In genomic region chr16:3059041-3059722, GRCh38 we compare ENCODE assay signal across 8 cellular contexts. TPM values are rescaled to one million over a fixed set of nuclear protein-coding genes. Genes with fewer than 3 reads are reported as not detected.
DNase-seq lines count a peak whose midpoint lies in the region; ATAC-seq, FAIRE-seq and TF ChIP-seq lines count a peak whose summit lies in the region.

No MANE protein-coding gene starts in this region.

- peak overlapping the region; percentile 80 for H3K9ac ChIP-seq in keratinocyte (ENCODE audit: control insufficient read depth, extremely low read depth, insufficient read depth, low read length)

- peak overlapping the region; percentile 47 for H3K27ac ChIP-seq in keratinocyte (ENCODE audit: control insufficient read depth, insufficient read depth, low read length)

- no peaks in the 10 kb centered on the region for H3K79me2 ChIP-seq in keratinocyte (ENCODE audit: control insufficient read depth, insufficient read depth, low read length)

- peaks cover 0 to 1% of the 10 kb centered on the region in 2 experiments for H3K36me3 ChIP-seq in keratinocyte (ENCODE audit: control insufficient read depth in 2 of 2, extremely low read depth in 1 of 2, insufficient read depth in 2 of 2, low read length in 2 of 2)

- H3K9me1 ChIP-seq in keratinocyte (ENCODE audit: control insufficient read depth, extremely low read depth, insufficient read depth, low read length), result no peaks in the 10 kb centered on the region

- dilution Hi-C loops in keratinocyte (cut with MboI; ENCODE audit: extremely low pct_ligation_motif_present, low sequenced_read_pairs), result no loop called here

- H4K20me1 ChIP-seq in keratinocyte (ENCODE audit: control insufficient read depth, extremely low read depth, insufficient read depth, low read length), result no peaks in the 10 kb centered on the region

- peak; percentile 74 to 79 for DNase-seq in NCI-H2081 (lab: John Stamatoyannopoulos, UW)
- DNase-seq in NCI-H2081 treated with DMSO at 0.1 percent for 48 hours (lab: John Stamatoyannopoulos, UW), result no peak
- DNase-seq in NCI-H2029 (lab: John Stamatoyannopoulos, UW), result peak; percentile 65
- peak; percentile 76 to 81 (median 79) for DNase-seq in activated CD4-positive, CD25-positive, alpha-beta regulatory T cell (lab: John Stamatoyannopoulos, UW)
- peak; percentile 85 for DNase-seq in central memory CD4-positive, alpha-beta T cell
- DNase-seq in keratinocyte (ENCODE audit: low read depth, low spot score), result no peak
- DNase-seq in stimulated activated CD4-positive, alpha-beta T cell treated with anti-CD3 and anti-CD28 coated beads, Interleukin-15, amount 100 ng/mL, for 1 hour (ENCODE audit: low read depth in 1 of 2, low spot score in 1 of 2), result peak; percentile 82 to 86

- H2AFZ ChIP-seq in keratinocyte (ENCODE audit: control insufficient read depth, low read length), result peak overlapping the region; percentile 86

- TF ChIP-seq CTCF in keratinocyte (optimal IDR thresholded peaks at IDR 0.05 in 1 of 3, IDR thresholded peaks at IDR 0.05 in 1 of 3, conservative IDR thresholded peaks at IDR 0.05 in 1 of 3; ENCODE audit: extremely low read depth in 1 of 3, insufficient read depth in 2 of 3, low read length in 3 of 3), result peak; percentile 44 to 87 (median 69)

- no peaks in the 10 kb centered on the region for H3K9me3 ChIP-seq in keratinocyte (ENCODE audit: control insufficient read depth, low read depth, low read length)

- peaks cover 8% of the 10 kb centered on the region for H3K4me1 ChIP-seq in keratinocyte (ENCODE audit: control insufficient read depth, extremely low read depth, insufficient read depth, low read length)

- peak overlapping the region; percentile 82 for H3K4me2 ChIP-seq in keratinocyte (ENCODE audit: control insufficient read depth, extremely low read depth, insufficient read depth, low read depth, low read length)

- H3K27me3 ChIP-seq in keratinocyte (ENCODE audit: control insufficient read depth, extremely low read depth, insufficient read depth, low read length), result no peaks in the 10 kb centered on the region

- peak; percentile 79 for ATAC-seq in HG02840 (IDR thresholded peaks at IDR 0.05; ENCODE audit: low FRiP score, unreplicated experiment)

- FAIRE-seq in keratinocyte (lab: Jason Lieb, UNC), result no peak

- H3K4me3 ChIP-seq in keratinocyte (ENCODE audit: control insufficient read depth in 2 of 3, extremely low read depth in 1 of 3, insufficient read depth in 2 of 3, low read depth in 1 of 3, low read length in 3 of 3), result peak overlapping the region; percentile 72 to 97 (median 81)

RNA-seq across cellular contexts. Expression of gene IL32, which starts 6.3 kb away (rescaled TPM):
- polyA plus RNA-seq in keratinocyte, result 0.28 to 0.67 TPM (median 0.31 TPM) in 3 replicates
- polyA plus RNA-seq in keratinocyte (2011; ENCODE audit: low read depth), result 3.2 TPM
- 1.0 and 1.5 TPM in 2 replicates for polyA plus RNA-seq in keratinocyte (2011; cell fraction: cytosol; rRNA removed)
- 0.81 and 0.87 TPM in 2 replicates for polyA plus RNA-seq in keratinocyte (2011; cell fraction: nucleus; rRNA removed)
- 0.40 and 2.2 TPM in 2 replicates for polyA plus RNA-seq in keratinocyte (2012; ENCODE audit: low replicate concordance)
- 0.74 TPM in 1 of 3 replicates, not detected in the others for polyA minus RNA-seq in keratinocyte
- polyA minus RNA-seq in keratinocyte (2011; cell fraction: cytosol; rRNA and poly(A)+ RNA removed), result not detected
- polyA minus RNA-seq in keratinocyte (2011; cell fraction: nucleus; rRNA and poly(A)+ RNA removed), result 0.93 TPM in 1 of 2 replicates, not detected in the other

RNA-seq across cellular contexts. Expression of gene MMP25, which starts 12.8 kb away (rescaled TPM):
- 0.09 to 0.17 TPM (median 0.17 TPM) in 3 replicates for polyA plus RNA-seq in keratinocyte
- 0.19 TPM for polyA plus RNA-seq in keratinocyte (2011; ENCODE audit: low read depth)
- 0.13 and 0.22 TPM in 2 replicates for polyA plus RNA-seq in keratinocyte (2011; cell fraction: cytosol; rRNA removed)
- 0.50 and 0.56 TPM in 2 replicates for polyA plus RNA-seq in keratinocyte (2011; cell fraction: nucleus; rRNA removed)
- 0.39 and 0.73 TPM in 2 replicates for polyA plus RNA-seq in keratinocyte (2012; ENCODE audit: low replicate concordance)
- 0.20 to 0.29 TPM in 2 of 3 replicates, not detected in the other for polyA minus RNA-seq in keratinocyte
- polyA minus RNA-seq in keratinocyte (2011; cell fraction: cytosol; rRNA and poly(A)+ RNA removed), result 0.96 TPM
- 0.11 TPM in 1 of 2 replicates, not detected in the other for polyA minus RNA-seq in keratinocyte (2011; cell fraction: nucleus; rRNA and poly(A)+ RNA removed)

RNA-seq across cellular contexts. Expression of gene BICDL2, which starts 22.4 kb away (rescaled TPM):
- 0.91 to 2.8 TPM (median 1.3 TPM) in 3 replicates for polyA plus RNA-seq in keratinocyte
- polyA plus RNA-seq in keratinocyte (2011; ENCODE audit: low read depth), result 13.7 TPM
- 0.64 and 1.3 TPM in 2 replicates for polyA plus RNA-seq in keratinocyte (2011; cell fraction: cytosol; rRNA removed)
- 8.1 and 11.0 TPM in 2 replicates for polyA plus RNA-seq in keratinocyte (2011; cell fraction: nucleus; rRNA removed)
- polyA plus RNA-seq in keratinocyte (2012; ENCODE audit: low replicate concordance), result 1.2 and 15.1 TPM in 2 replicates
- polyA minus RNA-seq in keratinocyte, result 0.45 to 0.66 TPM in 2 of 3 replicates, not detected in the other
- polyA minus RNA-seq in keratinocyte (2011; cell fraction: cytosol; rRNA and poly(A)+ RNA removed), result not detected
- polyA minus RNA-seq in keratinocyte (2011; cell fraction: nucleus; rRNA and poly(A)+ RNA removed), result 2.2 and 2.7 TPM in 2 replicates

RNA-seq across cellular contexts. Expression of gene THOC6, which starts 35.3 kb away (rescaled TPM):
- 10.2 to 15.5 TPM (median 10.3 TPM) in 3 replicates for polyA plus RNA-seq in keratinocyte
- 5.0 TPM for polyA plus RNA-seq in keratinocyte (2011; ENCODE audit: low read depth)
- 5.2 and 9.3 TPM in 2 replicates for polyA plus RNA-seq in keratinocyte (2011; cell fraction: cytosol; rRNA removed)
- polyA plus RNA-seq in keratinocyte (2011; cell fraction: nucleus; rRNA removed), result 28.7 and 29.1 TPM in 2 replicates
- 16.0 and 23.3 TPM in 2 replicates for polyA plus RNA-seq in keratinocyte (2012; ENCODE audit: low replicate concordance)
- 11.2 to 22.3 TPM (median 13.6 TPM) in 3 replicates for polyA minus RNA-seq in keratinocyte
- 17.1 TPM for polyA minus RNA-seq in keratinocyte (2011; cell fraction: cytosol; rRNA and poly(A)+ RNA removed)
- polyA minus RNA-seq in keratinocyte (2011; cell fraction: nucleus; rRNA and poly(A)+ RNA removed), result 5.5 and 6.8 TPM in 2 replicates

RNA-seq across cellular contexts. Expression of gene HCFC1R1, which starts 35.4 kb away (rescaled TPM):
- polyA plus RNA-seq in keratinocyte, result 12.8 to 19.2 TPM (median 13.0 TPM) in 3 replicates
- 16.5 TPM for polyA plus RNA-seq in keratinocyte (2011; ENCODE audit: low read depth)
- polyA plus RNA-seq in keratinocyte (2011; cell fraction: cytosol; rRNA removed), result 9.7 and 13.5 TPM in 2 replicates
- polyA plus RNA-seq in keratinocyte (2011; cell fraction: nucleus; rRNA removed), result 2.7 and 4.4 TPM in 2 replicates
- 31.4 and 57.7 TPM in 2 replicates for polyA plus RNA-seq in keratinocyte (2012; ENCODE audit: low replicate concordance)
- 6.8 to 22.5 TPM (median 9.6 TPM) in 3 replicates for polyA minus RNA-seq in keratinocyte
- 30.1 TPM for polyA minus RNA-seq in keratinocyte (2011; cell fraction: cytosol; rRNA and poly(A)+ RNA removed)
- polyA minus RNA-seq in keratinocyte (2011; cell fraction: nucleus; rRNA and poly(A)+ RNA removed), result 0.70 and 1.5 TPM in 2 replicates

Comparison
In these comparisons a context has a peak if more than half of its experiments do, and no peak if none do; other contexts are left out.
1. DNase-seq: peak in NCI-H2081 (2 of 2), NCI-H2029 (single experiment), activated CD4-positive, CD25-positive, alpha-beta regulatory T cell (4 of 4), central memory CD4-positive, alpha-beta T cell (single experiment) and stimulated activated CD4-positive, alpha-beta T cell treated with anti-CD3 and anti-CD28 coated beads, Interleukin-15, amount 100 ng/mL, for 1 hour (2 of 2); none in NCI-H2081 treated with DMSO at 0.1 percent for 48 hours (single experiment) and keratinocyte (single experiment).